1 cellular context compared by ENCODE assay signal in genomic region chr19:47134533-47134932, GRCh38.
TF ChIP-seq lines count a peak whose summit lies in the region.

No MANE protein-coding gene starts in this region.

TF ChIP-seq in K562, 482 proteins besides CTCF, POLR2A, EP300 and RAD21:
- TF ChIP-seq ZBTB26 (CRISPR knock-in tag; IDR thresholded peaks at IDR 0.05) (0 out of 2 replicates have a peak, but pooled peaks have one; percentile 28), E2F8 (IDR thresholded peaks at IDR 0.05; ENCODE audit: low read depth, partially characterized antibody) (no peak)
